In the genomic region with DNA sequence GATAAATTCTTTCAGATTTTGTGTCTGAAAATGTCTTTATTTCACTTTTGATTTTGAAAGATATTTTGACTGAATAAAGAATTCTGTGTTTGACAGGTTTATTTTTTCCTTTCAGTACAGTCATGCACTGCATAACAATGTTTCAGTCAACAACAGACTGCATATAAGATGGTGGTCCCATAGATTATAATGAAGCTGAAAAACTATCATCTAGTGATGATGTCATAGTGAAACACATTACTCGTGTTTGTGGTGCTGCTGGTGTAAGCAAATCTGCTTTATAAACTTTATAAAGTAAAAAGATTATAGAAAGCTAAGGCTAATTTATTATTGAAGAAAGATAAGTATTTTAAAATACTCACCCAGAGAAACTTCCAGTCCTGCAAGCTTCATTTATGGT, we compare ENCODE assay signal across 8 cellular contexts.
"Had no signal": no experiment of that assay in that cellular context is flagged by ENCODE, and none has a peak within 500 bp of the region (broad histone marks: within the 10 kb centered on the region; RNA-seq: fewer than 3 reads in every experiment).

No MANE protein-coding gene starts in this region.

- H3K4me3 ChIP-seq: GM23248, HAP-1 had no signal

- H2AFZ ChIP-seq: GM23248 had no signal

- H3K36me3 Mint-ChIP-seq: IgD-negative memory B cell had no signal

- DNase-seq: GM23248, GOT3, H7, KG1 had no signal

- ATAC-seq: HCT116 had no signal

- H3K9ac ChIP-seq: GM23248 had no signal

- H3K27ac Mint-ChIP-seq: IgD-negative memory B cell had no signal

- H3K36me3 ChIP-seq: HAP-1 had no signal

- H3K4me1 Mint-ChIP-seq: IgD-negative memory B cell had no signal

- FAIRE-seq: HTR-8/SVneo had no signal

- H3K27ac ChIP-seq: GM23248 had no signal
